ENCODE assay signal across 8 cellular contexts in the genomic region with DNA sequence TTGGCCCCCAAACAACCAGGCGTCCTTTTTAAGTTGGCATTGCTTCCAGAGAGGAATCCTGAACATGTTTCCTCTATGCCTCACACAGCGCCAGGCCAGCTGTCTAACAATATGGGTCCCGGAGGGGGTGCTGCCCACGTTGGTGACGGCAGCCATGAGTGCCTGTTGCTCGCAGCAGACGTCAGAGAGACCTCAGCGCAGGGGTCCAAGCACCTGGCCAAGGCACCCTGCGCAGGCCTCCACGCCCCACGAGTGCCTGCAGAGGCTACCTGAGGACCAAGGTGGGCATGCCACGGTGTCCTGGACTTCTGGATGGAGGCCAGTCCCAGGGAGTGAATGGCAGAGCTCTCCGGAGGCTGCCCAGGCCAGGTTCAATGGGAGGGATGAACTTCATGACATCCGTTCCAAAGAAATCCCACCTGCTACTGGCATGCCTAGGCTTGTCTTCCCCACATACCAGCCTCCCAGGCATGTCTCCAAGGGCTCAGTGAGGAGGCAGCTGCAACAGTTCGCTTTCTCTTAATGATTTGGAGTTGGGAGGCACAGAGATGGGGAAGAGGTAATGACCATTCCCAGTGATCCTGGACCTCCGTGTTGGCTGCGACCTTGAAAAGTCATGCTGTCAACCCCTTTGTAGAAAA. TPM values are rescaled to one million over a fixed set of nuclear protein-coding genes. Genes with fewer than 3 reads are reported as not detected.
DNase-seq lines count a peak whose midpoint lies in the region; ATAC-seq and TF ChIP-seq lines count a peak whose summit lies in the region.

No MANE protein-coding gene starts in this region.

- peaks cover 11% of the 10 kb centered on the region for H3K36me3 Mint-ChIP-seq in GM23338 (ENCODE audit: low read depth)
- peaks cover 27% of the 10 kb centered on the region for H3K36me3 Mint-ChIP-seq in dendritic cell treated with granulocyte-macrophage colony-stimulating factor and Interleukin-4, amounts not matched to agents 40 ng/mL and 50 ng/mL, for 4 days (ENCODE audit: low read depth)

- H3K36me3 ChIP-seq in GM23338 (ENCODE audit: insufficient read depth) (no peaks in the 10 kb centered on the region), ovary (no peaks in the 10 kb centered on the region)

- H3K27ac ChIP-seq in GM23338 (ENCODE audit: low read depth) (peak overlapping the region; percentile 90), ovary (peak overlapping the region; percentile 64 to 82)

- intact Hi-C loops in dendritic cell treated with granulocyte-macrophage colony-stimulating factor and Interleukin-4, amounts not matched to agents 40 ng/mL and 50 ng/mL, for 4 days (cut with micrococcal nuclease), result no loop called here
- intact Hi-C loops in ovary (cut with DNase I), result loop anchor here in 2 of 4 donors (5.0 to 10.0 kb wide), 4 partner anchors 64 to 394 kb away; no protein-coding TSS in a partner anchor

- ATAC-seq in GM23338 (peak; percentile 67), HG03139 (IDR thresholded peaks at IDR 0.05; ENCODE audit: unreplicated experiment) (no peak), HG02588 (IDR thresholded peaks at IDR 0.05; ENCODE audit: unreplicated experiment) (no peak)

- H3K27me3 ChIP-seq in GM23338 (ENCODE audit: insufficient read depth) (no peaks in the 10 kb centered on the region), ovary (no peaks in the 10 kb centered on the region)

- no peak for TF ChIP-seq POLR2A in ovary (IDR thresholded peaks at IDR 0.05)

- H3K4me3 ChIP-seq in GM23338, result no peak overlapping the region
- H3K4me3 ChIP-seq in ovary, result no peak overlapping the region

- peaks cover 14% of the 10 kb centered on the region for H3K27me3 Mint-ChIP-seq in GM23338 (ENCODE audit: insufficient read depth, low read depth, poor library complexity)
- no peaks in the 10 kb centered on the region for H3K27me3 Mint-ChIP-seq in dendritic cell treated with granulocyte-macrophage colony-stimulating factor and Interleukin-4, amounts not matched to agents 40 ng/mL and 50 ng/mL, for 4 days

- no peak overlapping the region for H3K4me3 Mint-ChIP-seq in GM23338
- no peak overlapping the region for H3K4me3 Mint-ChIP-seq in dendritic cell treated with granulocyte-macrophage colony-stimulating factor and Interleukin-4, amounts not matched to agents 40 ng/mL and 50 ng/mL, for 4 days

- H3K4me1 Mint-ChIP-seq in GM23338, result peaks cover 54% of the 10 kb centered on the region
- peaks cover 50% of the 10 kb centered on the region for H3K4me1 Mint-ChIP-seq in dendritic cell treated with granulocyte-macrophage colony-stimulating factor and Interleukin-4, amounts not matched to agents 40 ng/mL and 50 ng/mL, for 4 days (ENCODE audit: low read depth)

- peaks cover 97% of the 10 kb centered on the region for H3K79me2 ChIP-seq in GM23338 (replicated peaks; ENCODE audit: insufficient read depth)

- no peaks in the 10 kb centered on the region for H4K20me1 ChIP-seq in GM23338 (replicated peaks; ENCODE audit: insufficient read depth)

- DNase-seq in GM23338 (ENCODE audit: low spot score), result no peak
- peak; percentile 90 for DNase-seq in NCI-H446 treated with DMSO at 0.1 percent for 48 hours (lab: John Stamatoyannopoulos, UW)
- peak; percentile 42 to 58 (median 52) for DNase-seq in ovary
- DNase-seq in Kasumi-1 (lab: John Stamatoyannopoulos, UW), result no peak
- DNase-seq in stimulated activated CD4-positive, alpha-beta T cell treated with anti-CD3 and anti-CD28 coated beads, Interleukin-2, amount 100 ng/mL, for 48 hours, result no peak

- TF ChIP-seq EP300 in ovary (IDR thresholded peaks at IDR 0.05), result no peak

- H3K4me2 ChIP-seq in GM23338, result peak overlapping the region; percentile 44; the same call in 1 of the 2 replicates

- H2AFZ ChIP-seq in GM23338, result no peak overlapping the region

- TF ChIP-seq CTCF in GM23338 (conservative IDR thresholded peaks at IDR 0.05; ENCODE audit: low read depth in 2 of 2) (no peak), ovary (IDR thresholded peaks at IDR 0.05) (no peak)

- H3F3A ChIP-seq in GM23338 (replicated peaks; ENCODE audit: low read depth), result no peaks in the 10 kb centered on the region

- H3K4me1 ChIP-seq in GM23338 (ENCODE audit: insufficient read depth) (peaks cover 51% of the 10 kb centered on the region), ovary (ENCODE audit: insufficient read depth) (peaks cover 26% of the 10 kb centered on the region)

- WGBS in ovary, 3 donors, result 43 to 52% (median 48%) methylated on average over 15 to 17 of the region's 17 CpGs

- H3K9me3 ChIP-seq in ovary, result no peaks in the 10 kb centered on the region

- H3K27ac Mint-ChIP-seq in GM23338, result peak overlapping the region; percentile 92
- peak overlapping the region; percentile 94 for H3K27ac Mint-ChIP-seq in dendritic cell treated with granulocyte-macrophage colony-stimulating factor and Interleukin-4, amounts not matched to agents 40 ng/mL and 50 ng/mL, for 4 days

- H3K9me2 ChIP-seq in GM23338 (ENCODE audit: insufficient read depth), result no peaks in the 10 kb centered on the region

- peaks cover 3% of the 10 kb centered on the region; the same call in 1 of the 3 replicates for H3K9me3 Mint-ChIP-seq in GM23338
- H3K9me3 Mint-ChIP-seq in dendritic cell treated with granulocyte-macrophage colony-stimulating factor and Interleukin-4, amounts not matched to agents 40 ng/mL and 50 ng/mL, for 4 days, result no peaks in the 10 kb centered on the region

TF ChIP-seq in GM23338, 12 proteins besides CTCF, POLR2A, EP300 and RAD21 (continues in another document):
- TF ChIP-seq JUNB (IDR thresholded peaks at IDR 0.05; ENCODE audit: unreplicated experiment) (no peak), CREB1 (CRISPR knock-in tag; IDR thresholded peaks at IDR 0.05; ENCODE audit: low read depth) (no peak), ZNF114 (CRISPR knock-in tag; IDR thresholded peaks at IDR 0.05) (no peak), ZNF331 (CRISPR knock-in tag; IDR thresholded peaks at IDR 0.05; ENCODE audit: low read depth) (no peak), NANOG (IDR thresholded peaks at IDR 0.05; ENCODE audit: borderline replicate concordance) (no peak), EZH2 (IDR thresholded peaks at IDR 0.05; ENCODE audit: low read depth, unreplicated experiment) (no peak)
- TF ChIP-seq, protein P1, sequence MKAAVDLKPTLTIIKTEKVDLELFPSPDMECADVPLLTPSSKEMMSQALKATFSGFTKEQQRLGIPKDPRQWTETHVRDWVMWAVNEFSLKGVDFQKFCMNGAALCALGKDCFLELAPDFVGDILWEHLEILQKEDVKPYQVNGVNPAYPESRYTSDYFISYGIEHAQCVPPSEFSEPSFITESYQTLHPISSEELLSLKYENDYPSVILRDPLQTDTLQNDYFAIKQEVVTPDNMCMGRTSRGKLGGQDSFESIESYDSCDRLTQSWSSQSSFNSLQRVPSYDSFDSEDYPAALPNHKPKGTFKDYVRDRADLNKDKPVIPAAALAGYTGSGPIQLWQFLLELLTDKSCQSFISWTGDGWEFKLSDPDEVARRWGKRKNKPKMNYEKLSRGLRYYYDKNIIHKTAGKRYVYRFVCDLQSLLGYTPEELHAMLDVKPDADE (IDR thresholded peaks at IDR 0.05), result no peak

RNA-seq across cellular contexts. Expression of a gene that starts 11.6 kb away (rescaled TPM):
- 149 and 167 TPM in 2 replicates for total RNA-seq in GM23338 (2014; rRNA removed; shearing (Covaris generic))
- polyA plus RNA-seq in GM23338 (2016; fragmentation: Nextera tagmentation; extraction: Ambion mirVana) (88.3 and 98.9 TPM in 2 replicates), ovary (10 to 100 TPM; 67.4 to 75.6 TPM)
- 100 to 1,000 TPM in 4 of 7 donors, 10 to 100 TPM in 3; 56.9 to 172 (median 117) TPM for total RNA-seq in ovary

Comparison
In these comparisons a context has a peak if more than half of its experiments do, and no peak if none do; other contexts are left out.
1. DNase-seq: peak in NCI-H446 treated with DMSO at 0.1 percent for 48 hours (single experiment) and ovary (5 of 5); none in GM23338 (single experiment), Kasumi-1 (0 of 2) and stimulated activated CD4-positive, alpha-beta T cell treated with anti-CD3 and anti-CD28 coated beads, Interleukin-2, amount 100 ng/mL, for 48 hours (0 of 2).